In genomic region chr15:68820205-68820588, GRCh38 we compare ENCODE assay signal across 8 cellular contexts.
DNase-seq lines count a peak whose midpoint lies in the region; ATAC-seq and TF ChIP-seq lines count a peak whose summit lies in the region.

No MANE protein-coding gene starts in this region.

- peak overlapping the region; percentile 89 for H3K4me2 ChIP-seq in SU-DHL-6 (ENCODE audit: low read depth, low read length, poor library complexity, severe bottlenecking)

- H3K4me3 ChIP-seq in SU-DHL-6 (ENCODE audit: insufficient read depth, low read length, poor library complexity, severe bottlenecking): peak overlapping the region; percentile 95
- H3K4me3 ChIP-seq in iPS-20b (ENCODE audit: low read length): peak overlapping the region; percentile 99

- peak overlapping the region; percentile 88 for H3K27ac ChIP-seq in SU-DHL-6 (ENCODE audit: low read depth, low read length)
- peak overlapping the region; percentile 66 for H3K27ac ChIP-seq in iPS-20b (ENCODE audit: low read length)

- H3K9ac ChIP-seq in SU-DHL-6 (ENCODE audit: low read length) (peak overlapping the region; percentile 97), iPS-20b (ENCODE audit: low read depth, low read length) (peak overlapping the region; percentile 99)

- peak; percentile 39 for DNase-seq in NCI-H1694 treated with DMSO at 0.1 percent for 48 hours (lab: John Stamatoyannopoulos, UW)
- no peak for DNase-seq in NCI-H1694 (lab: John Stamatoyannopoulos, UW)
- DNase-seq in amniotic epithelial cell (ENCODE audit: low read depth): peak; percentile 25
- peak; percentile 38 to 50 for DNase-seq in stimulated activated CD4-positive, alpha-beta T cell treated with anti-CD3 and anti-CD28 coated beads, Interleukin-15, amount 100 ng/mL, for 1 hour (ENCODE audit: low read depth in 1 of 2, low spot score in 1 of 2)

- ATAC-seq in GM21717 (IDR thresholded peaks at IDR 0.05; ENCODE audit: unreplicated experiment): no peak
- ATAC-seq in GM19035 (IDR thresholded peaks at IDR 0.05; ENCODE audit: unreplicated experiment): no peak

- H3K9me3 ChIP-seq in SU-DHL-6 (ENCODE audit: insufficient read depth, low read length) (no peaks in the 10 kb centered on the region), iPS-20b (ENCODE audit: insufficient read depth, low read depth, low read length) (no peaks in the 10 kb centered on the region)

- H4K20me1 ChIP-seq in SU-DHL-6 (ENCODE audit: low read depth, low read length): peaks cover 12% of the 10 kb centered on the region; the same call in 1 of the 2 replicates

- H2AFZ ChIP-seq in SU-DHL-6 (ENCODE audit: low read depth, low read length, severe bottlenecking): peak overlapping the region; percentile 37

- H3K79me2 ChIP-seq in SU-DHL-6 (ENCODE audit: insufficient read depth, low read length): peaks cover 61% of the 10 kb centered on the region

- no peaks in the 10 kb centered on the region for H3F3A ChIP-seq in SU-DHL-6 (ENCODE audit: insufficient read depth)

- H3K4me1 ChIP-seq in iPS-20b (ENCODE audit: insufficient read depth, low read length): peaks cover 31% of the 10 kb centered on the region

- H3K36me3 ChIP-seq in SU-DHL-6 (ENCODE audit: low read length): no peaks in the 10 kb centered on the region
- peaks cover 12% of the 10 kb centered on the region; the same call in 1 of the 2 replicates for H3K36me3 ChIP-seq in iPS-20b (ENCODE audit: insufficient read depth, low read depth, low read length)

- no peaks in the 10 kb centered on the region for H3K9me2 ChIP-seq in SU-DHL-6 (replicated peaks; ENCODE audit: insufficient read depth, low read length)

- H3K27me3 ChIP-seq in SU-DHL-6 (ENCODE audit: low read length) (no peaks in the 10 kb centered on the region), iPS-20b (ENCODE audit: insufficient read depth, low read length) (peaks cover 40% of the 10 kb centered on the region)

- no peak for TF ChIP-seq CTCF in SU-DHL-6 (IDR thresholded peaks at IDR 0.05; ENCODE audit: insufficient read depth, low read length, poor library complexity, severe bottlenecking)
